1 cellular context compared by ENCODE assay signal in the genomic region with DNA sequence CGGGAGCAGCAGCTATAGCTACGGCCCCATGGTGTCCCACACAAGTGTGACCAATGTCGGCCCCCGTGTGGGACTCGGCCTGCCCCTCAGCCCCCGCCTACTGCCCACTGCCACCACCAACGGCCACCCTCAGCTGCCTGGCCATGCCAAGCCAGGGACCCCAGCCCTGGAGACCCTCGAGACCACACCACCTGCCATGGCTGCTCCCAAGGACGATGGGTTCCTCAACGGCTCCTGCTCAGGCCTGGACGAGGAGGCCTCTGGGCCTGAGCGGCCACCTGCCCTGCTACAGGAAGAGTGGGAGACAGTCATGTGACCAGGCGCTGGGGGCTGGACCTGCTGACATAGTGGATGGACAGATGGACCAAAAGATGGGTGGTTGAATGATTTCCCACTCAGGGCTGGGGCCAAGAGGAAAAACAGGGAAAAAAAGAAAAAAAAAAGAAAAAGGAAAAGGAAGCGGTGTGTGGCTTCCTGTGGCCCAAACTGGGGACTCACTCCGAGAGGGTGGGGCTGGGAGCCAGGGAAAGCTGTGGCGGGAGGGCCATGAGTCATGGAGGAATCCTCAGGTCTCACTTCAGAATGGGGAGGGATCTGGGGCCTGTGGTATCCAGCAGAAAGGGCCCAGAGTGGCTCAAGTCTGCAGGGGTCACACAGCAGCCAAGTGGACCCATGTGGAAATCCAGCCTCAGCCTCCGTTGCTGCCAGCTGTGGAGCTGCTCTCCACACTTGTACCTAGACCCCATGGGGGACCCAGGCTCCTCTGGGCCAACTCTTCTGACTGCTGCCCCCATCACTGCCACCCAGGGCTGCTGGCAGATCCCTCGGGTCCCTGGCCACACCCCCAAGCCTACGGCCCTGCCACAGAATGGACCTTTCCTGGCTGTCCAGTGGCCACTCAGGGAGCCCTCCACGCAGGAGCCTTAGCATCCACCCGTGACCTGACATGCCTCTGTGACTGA.
TF ChIP-seq lines count a peak whose summit lies in the region.

No MANE protein-coding gene starts in this region.

TF ChIP-seq in HCT116, 20 proteins besides CTCF, POLR2A, EP300 and RAD21:
- TF ChIP-seq, protein P1, sequence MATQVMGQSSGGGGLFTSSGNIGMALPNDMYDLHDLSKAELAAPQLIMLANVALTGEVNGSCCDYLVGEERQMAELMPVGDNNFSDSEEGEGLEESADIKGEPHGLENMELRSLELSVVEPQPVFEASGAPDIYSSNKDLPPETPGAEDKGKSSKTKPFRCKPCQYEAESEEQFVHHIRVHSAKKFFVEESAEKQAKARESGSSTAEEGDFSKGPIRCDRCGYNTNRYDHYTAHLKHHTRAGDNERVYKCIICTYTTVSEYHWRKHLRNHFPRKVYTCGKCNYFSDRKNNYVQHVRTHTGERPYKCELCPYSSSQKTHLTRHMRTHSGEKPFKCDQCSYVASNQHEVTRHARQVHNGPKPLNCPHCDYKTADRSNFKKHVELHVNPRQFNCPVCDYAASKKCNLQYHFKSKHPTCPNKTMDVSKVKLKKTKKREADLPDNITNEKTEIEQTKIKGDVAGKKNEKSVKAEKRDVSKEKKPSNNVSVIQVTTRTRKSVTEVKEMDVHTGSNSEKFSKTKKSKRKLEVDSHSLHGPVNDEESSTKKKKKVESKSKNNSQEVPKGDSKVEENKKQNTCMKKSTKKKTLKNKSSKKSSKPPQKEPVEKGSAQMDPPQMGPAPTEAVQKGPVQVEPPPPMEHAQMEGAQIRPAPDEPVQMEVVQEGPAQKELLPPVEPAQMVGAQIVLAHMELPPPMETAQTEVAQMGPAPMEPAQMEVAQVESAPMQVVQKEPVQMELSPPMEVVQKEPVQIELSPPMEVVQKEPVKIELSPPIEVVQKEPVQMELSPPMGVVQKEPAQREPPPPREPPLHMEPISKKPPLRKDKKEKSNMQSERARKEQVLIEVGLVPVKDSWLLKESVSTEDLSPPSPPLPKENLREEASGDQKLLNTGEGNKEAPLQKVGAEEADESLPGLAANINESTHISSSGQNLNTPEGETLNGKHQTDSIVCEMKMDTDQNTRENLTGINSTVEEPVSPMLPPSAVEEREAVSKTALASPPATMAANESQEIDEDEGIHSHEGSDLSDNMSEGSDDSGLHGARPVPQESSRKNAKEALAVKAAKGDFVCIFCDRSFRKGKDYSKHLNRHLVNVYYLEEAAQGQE (IDR thresholded peaks at IDR 0.05; ENCODE audit: low read depth) = no peak
- TF ChIP-seq SP1 (IDR thresholded peaks at IDR 0.05; ENCODE audit: low read depth) = no peak
- TF ChIP-seq CEBPB (IDR thresholded peaks at IDR 0.05; ENCODE audit: low read depth) = no peak
- no peak for TF ChIP-seq TCF7L2 (IDR thresholded peaks at IDR 0.05; ENCODE audit: borderline replicate concordance, extremely low read depth, insufficient read depth, insufficient read length)
- TF ChIP-seq JUND (IDR thresholded peaks at IDR 0.05) = no peak
- TF ChIP-seq, protein P2, sequence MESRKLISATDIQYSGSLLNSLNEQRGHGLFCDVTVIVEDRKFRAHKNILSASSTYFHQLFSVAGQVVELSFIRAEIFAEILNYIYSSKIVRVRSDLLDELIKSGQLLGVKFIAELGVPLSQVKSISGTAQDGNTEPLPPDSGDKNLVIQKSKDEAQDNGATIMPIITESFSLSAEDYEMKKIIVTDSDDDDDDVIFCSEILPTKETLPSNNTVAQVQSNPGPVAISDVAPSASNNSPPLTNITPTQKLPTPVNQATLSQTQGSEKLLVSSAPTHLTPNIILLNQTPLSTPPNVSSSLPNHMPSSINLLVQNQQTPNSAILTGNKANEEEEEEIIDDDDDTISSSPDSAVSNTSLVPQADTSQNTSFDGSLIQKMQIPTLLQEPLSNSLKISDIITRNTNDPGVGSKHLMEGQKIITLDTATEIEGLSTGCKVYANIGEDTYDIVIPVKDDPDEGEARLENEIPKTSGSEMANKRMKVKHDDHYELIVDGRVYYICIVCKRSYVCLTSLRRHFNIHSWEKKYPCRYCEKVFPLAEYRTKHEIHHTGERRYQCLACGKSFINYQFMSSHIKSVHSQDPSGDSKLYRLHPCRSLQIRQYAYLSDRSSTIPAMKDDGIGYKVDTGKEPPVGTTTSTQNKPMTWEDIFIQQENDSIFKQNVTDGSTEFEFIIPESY (IDR thresholded peaks at IDR 0.05; ENCODE audit: extremely low read depth, insufficient replicate concordance, low read length) = no peak
- TF ChIP-seq ZNF274 (IDR thresholded peaks at IDR 0.05; ENCODE audit: low read depth, low read length) = no peak
- no peak for TF ChIP-seq ZFX (IDR thresholded peaks at IDR 0.05)
- TF ChIP-seq SRF (IDR thresholded peaks at IDR 0.05; ENCODE audit: low read depth) = no peak
- no peak for TF ChIP-seq YY1 (IDR thresholded peaks at IDR 0.05; ENCODE audit: extremely low read depth, insufficient replicate concordance, low read depth, low read length)
- TF ChIP-seq EZH2phosphoT487 (IDR thresholded peaks at IDR 0.05; ENCODE audit: borderline replicate concordance) = no peak
- TF ChIP-seq, protein P3, sequence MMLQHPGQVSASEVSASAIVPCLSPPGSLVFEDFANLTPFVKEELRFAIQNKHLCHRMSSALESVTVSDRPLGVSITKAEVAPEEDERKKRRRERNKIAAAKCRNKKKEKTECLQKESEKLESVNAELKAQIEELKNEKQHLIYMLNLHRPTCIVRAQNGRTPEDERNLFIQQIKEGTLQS (IDR thresholded peaks at IDR 0.05) = no peak
- TF ChIP-seq ELF1 (IDR thresholded peaks at IDR 0.05; ENCODE audit: borderline replicate concordance, low read depth) = no peak
